In the genomic region with DNA sequence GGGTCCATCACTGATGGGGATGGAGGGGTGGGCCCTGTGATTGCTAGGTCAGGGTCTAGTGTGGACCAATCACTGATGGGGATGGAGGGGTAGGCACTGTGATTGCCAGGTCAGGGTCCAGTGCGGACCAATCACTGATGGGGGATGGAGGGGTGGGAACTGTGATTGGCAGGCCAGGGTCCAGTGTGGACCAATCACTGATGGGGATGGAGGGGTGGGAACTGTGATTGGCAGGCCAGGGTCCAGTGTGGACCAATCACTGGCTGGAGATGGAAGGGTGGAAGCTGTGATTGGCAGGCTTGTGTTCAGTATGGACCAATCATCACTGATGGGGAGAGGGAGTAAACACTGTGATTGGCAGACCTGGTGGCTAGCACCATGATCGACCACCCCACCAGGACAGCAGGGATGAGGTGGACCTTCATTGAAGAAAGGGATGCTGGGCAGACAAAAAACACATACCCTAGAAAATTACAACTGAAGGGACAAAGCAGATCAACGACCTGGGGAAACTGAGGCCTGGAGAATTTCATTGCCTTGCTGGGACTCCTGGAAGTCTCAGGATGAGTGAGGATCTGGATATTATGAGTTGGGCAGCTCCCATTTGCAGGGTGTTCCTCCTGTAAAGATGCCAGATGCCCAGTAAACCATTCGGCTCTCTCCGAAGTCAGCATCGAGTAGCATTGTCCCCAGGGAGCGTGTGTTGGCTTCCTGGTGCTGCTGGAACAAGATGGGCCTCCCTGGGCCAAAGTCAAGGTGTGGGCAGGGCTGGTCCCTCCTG, we compare ENCODE assay signal across 34 cellular contexts. TPM values are rescaled to one million over a fixed set of nuclear protein-coding genes. Genes with fewer than 3 reads are reported as not detected.
DNase-seq lines count a peak whose midpoint lies in the region; ATAC-seq, FAIRE-seq and TF ChIP-seq lines count a peak whose summit lies in the region.
"Had no signal": no experiment of that assay in that cellular context is flagged by ENCODE, and none has a peak within 500 bp of the region (broad histone marks: within the 10 kb centered on the region; RNA-seq: fewer than 3 reads in every experiment).

No MANE protein-coding gene starts in this region.

- DNase-seq in activated CD4-positive, CD25-positive, alpha-beta regulatory T cell treated with anti-CD3 and anti-CD28 coated beads, Interleukin-2, amount 50 U/mL, for 72 hours: peak; percentile 56
- no peak for DNase-seq in activated CD4-positive, CD25-positive, alpha-beta regulatory T cell (lab: John Stamatoyannopoulos, UW)
- DNase-seq in OCI-LY7 (ENCODE audit: low spot score) (peak; percentile 25), bronchial epithelial cell (ENCODE audit: low read depth) (no peak), testis (peak; percentile 69), DMS79 (lab: John Stamatoyannopoulos, UW) (no peak), DMS53 treated with DMSO at 0.1 percent for 48 hours (lab: John Stamatoyannopoulos, UW; ENCODE audit: unreplicated experiment) (no peak)
- DNase-seq: 8988T; activated CD4-positive, alpha-beta T cell treated with anti-CD3 and anti-CD28 coated beads, Interleukin-2, amount 10 ng/mL, durations not matched to agents 7 days and 5 days; activated naive CD4-positive, alpha-beta T cell treated with Interleukin-2 at 50 U/mL for 16 hours; activated T-cell treated with anti-CD3 and anti-CD28 coated beads, Interleukin-2, amount 50 U/mL, for 4 hours; amniotic stem cell; CD4-positive, alpha-beta T cell; colonic mucosa; effector memory CD8-positive, alpha-beta T cell; head of caudate nucleus; KG1; MM.1S; mucosa of descending colon; NCI-H1417; NCI-H2081; NCI-H82; posterior cingulate gyrus; stimulated activated CD4-positive, alpha-beta T cell treated with anti-CD3 and anti-CD28 coated beads, Interleukin-4, amount 100 ng/mL, for 24 hours had no signal

- H3K27ac ChIP-seq in OCI-LY7 (ENCODE audit: low read depth, low read length, poor library complexity, severe bottlenecking): no peak overlapping the region
- no peak overlapping the region for H3K27ac ChIP-seq in testis
- H3K27ac ChIP-seq: cardiac muscle cell, colonic mucosa, suprapubic skin had no signal

- H3K27me3 ChIP-seq in bronchial epithelial cell (ENCODE audit: control insufficient read depth, insufficient read depth, low read length): no peaks in the 10 kb centered on the region
- H3K27me3 ChIP-seq in testis: no peaks in the 10 kb centered on the region
- H3K27me3 ChIP-seq: cardiac muscle cell, colonic mucosa had no signal

- H3K9me3 ChIP-seq in OCI-LY7 (ENCODE audit: low read length) (peaks cover 12% of the 10 kb centered on the region; the same call in 1 of the 2 replicates), testis (no peaks in the 10 kb centered on the region)
- H3K9me3 ChIP-seq: mucosa of descending colon, suprapubic skin had no signal

- CTCF ChIA-PET in OCI-LY7 (lab: Charles Lee; ENCODE audit: unreplicated experiment): no interaction called here

- no peak overlapping the region for H3K4me2 ChIP-seq in OCI-LY7 (ENCODE audit: low read length)

- H2AFZ ChIP-seq in OCI-LY7 (ENCODE audit: low read length): no peak overlapping the region

- no peaks in the 10 kb centered on the region for H3K9me2 ChIP-seq in OCI-LY7 (ENCODE audit: insufficient read depth, low read length)

- intact Hi-C loops in OCI-LY7 (cut with micrococcal nuclease; ENCODE audit: unreplicated experiment): no loop called here
- intact Hi-C loops in testis (cut with DNase I; ENCODE audit: low total_unique reads): no loop called here

- no peak for ATAC-seq in HG02884 (IDR thresholded peaks at IDR 0.05; ENCODE audit: unreplicated experiment)
- ATAC-seq: effector memory CD8-positive, alpha-beta T cell; mucosa of descending colon; sciatic nerve; stimulated activated memory B cell treated with anti-CD40 and anti-IgM and Interleukin-4, amounts not matched to agents 10 μg/mL and 1 μg/mL and 100 μg/mL, for 72 hours had no signal

- H3K79me2 ChIP-seq in OCI-LY7 (ENCODE audit: insufficient read depth, low read depth, low read length): no peaks in the 10 kb centered on the region

- no peaks in the 10 kb centered on the region for H4K20me1 ChIP-seq in OCI-LY7 (ENCODE audit: insufficient read depth, low read length)

- WGBS in testis, 2 donors: 59 to 62% methylated on average over 6 to 7 of the region's 7 CpGs

- BruUV-seq in OCI-LY7 (replicated peaks; lab: Mats Ljungman, UMichigan): no TSS peak

- TF ChIP-seq CTCF in OCI-LY7 (conservative IDR thresholded peaks at IDR 0.05; ENCODE audit: low read length) (no peak), bronchial epithelial cell (IDR thresholded peaks at IDR 0.05; ENCODE audit: insufficient read depth, low read length, severe bottlenecking) (no peak), testis (IDR thresholded peaks at IDR 0.05) (no peak)

- no peaks in the 10 kb centered on the region for H3K36me3 ChIP-seq in OCI-LY7 (ENCODE audit: insufficient read depth, low read length)
- H3K36me3 ChIP-seq in bronchial epithelial cell (ENCODE audit: control insufficient read depth, insufficient read depth, low read length): no peaks in the 10 kb centered on the region
- H3K36me3 ChIP-seq in testis (ENCODE audit: low read depth, missing control alignments): no peaks in the 10 kb centered on the region
- H3K36me3 ChIP-seq: cardiac muscle cell, colonic mucosa, suprapubic skin had no signal

- H3K4me1 ChIP-seq in OCI-LY7 (ENCODE audit: insufficient read depth, low read length, poor library complexity, severe bottlenecking) (no peaks in the 10 kb centered on the region), testis (no peaks in the 10 kb centered on the region)
- H3K4me1 ChIP-seq: colonic mucosa, suprapubic skin had no signal

- TF ChIP-seq POLR2A in testis (IDR thresholded peaks at IDR 0.05): no peak

- POLR2A ChIA-PET in OCI-LY7 (lab: Charles Lee): no interaction called here

- FAIRE-seq in bronchial epithelial cell (lab: Jason Lieb, UNC): peak; percentile 95
- FAIRE-seq: H54 had no signal

- H3K4me3 ChIP-seq in OCI-LY7 (ENCODE audit: low read depth, low read length, poor library complexity, severe bottlenecking) (no peak overlapping the region), bronchial epithelial cell (ENCODE audit: low read depth, low read length) (no peak overlapping the region), testis (peak overlapping the region in 1 of 2 donors; percentile 31)
- H3K4me3 ChIP-seq: cardiac muscle cell, colonic mucosa, mucosa of descending colon, suprapubic skin had no signal

RNA-seq across cellular contexts. Expression of a gene that starts 15.5 kb away (rescaled TPM):
- total RNA-seq in OCI-LY7 (2014; rRNA removed; shearing (Covaris generic)): 0.44 TPM in 1 of 2 replicates, not detected in the other
- total RNA-seq in OCI-LY7 (2022) (0.28 TPM in 1 of 2 replicates, not detected in the other), bronchial epithelial cell (not detected in 2 replicates), testis (1 to 10 TPM; 8.4 to 9.8 TPM)
- 3.5 TPM for polyA plus RNA-seq in testis (ENCODE audit: insufficient read depth, low read depth, low replicate concordance)
- total RNA-seq: activated CD4-positive, alpha-beta T cell treated with anti-CD3 and anti-CD28 coated beads, Interleukin-2, amount 10 ng/mL, durations not matched to agents 7 days and 5 days; activated T-cell treated with anti-CD3 and anti-CD28 coated beads, Interleukin-2, amount 50 U/mL, for 4 hours; cardiac muscle cell; CD4-positive, alpha-beta T cell; fibroblast of villous mesenchyme; HT1080; sciatic nerve; suprapubic skin; ureter had no signal
- polyA plus RNA-seq: cardiac muscle cell, neural cell had no signal

RNA-seq across cellular contexts. Expression of a gene that starts 47.0 kb away (rescaled TPM):
- 96.9 and 106 TPM in 2 replicates for total RNA-seq in OCI-LY7 (2014; rRNA removed; shearing (Covaris generic))
- 185 and 191 TPM in 2 replicates for total RNA-seq in OCI-LY7 (2022)
- total RNA-seq in bronchial epithelial cell: 10.0 and 20.6 TPM in 2 replicates
- 100 to 1,000 TPM; 158 to 215 TPM for total RNA-seq in testis
- polyA plus RNA-seq in testis (ENCODE audit: insufficient read depth, low read depth, low replicate concordance): 132 TPM

RNA-seq across cellular contexts. Expression of a gene that starts 47.1 kb away (rescaled TPM):
- total RNA-seq in OCI-LY7 (2014; rRNA removed; shearing (Covaris generic)): 288 and 321 TPM in 2 replicates
- total RNA-seq in OCI-LY7 (2022) (164 and 170 TPM in 2 replicates), bronchial epithelial cell (86.5 and 97.4 TPM in 2 replicates), testis (100 to 1,000 TPM; 163 to 179 TPM)
- 80.7 TPM for polyA plus RNA-seq in testis (ENCODE audit: insufficient read depth, low read depth, low replicate concordance)

RNA-seq across cellular contexts. Expression of a gene that starts 51.9 kb away (rescaled TPM):
- 55.4 and 60.0 TPM in 2 replicates for total RNA-seq in OCI-LY7 (2014; rRNA removed; shearing (Covaris generic))
- total RNA-seq in OCI-LY7 (2022) (95.3 and 120 TPM in 2 replicates), bronchial epithelial cell (39.5 and 44.9 TPM in 2 replicates), testis (10 to 100 TPM; 57.5 to 60.6 TPM)
- polyA plus RNA-seq in testis (ENCODE audit: insufficient read depth, low read depth, low replicate concordance): 66.6 TPM

Comparison
In these comparisons a context has a peak if more than half of its experiments do, and no peak if none do; other contexts are left out.
1. DNase-seq: peak in activated CD4-positive, CD25-positive, alpha-beta regulatory T cell treated with anti-CD3 and anti-CD28 coated beads, Interleukin-2, amount 50 U/mL, for 72 hours (single experiment), OCI-LY7 (single experiment) and testis (single experiment); none in activated CD4-positive, CD25-positive, alpha-beta regulatory T cell (0 of 4), bronchial epithelial cell (single experiment), DMS79 (single experiment) and DMS53 treated with DMSO at 0.1 percent for 48 hours (single experiment).